ENCODE assay signal across 1 cellular context in the genomic region with DNA sequence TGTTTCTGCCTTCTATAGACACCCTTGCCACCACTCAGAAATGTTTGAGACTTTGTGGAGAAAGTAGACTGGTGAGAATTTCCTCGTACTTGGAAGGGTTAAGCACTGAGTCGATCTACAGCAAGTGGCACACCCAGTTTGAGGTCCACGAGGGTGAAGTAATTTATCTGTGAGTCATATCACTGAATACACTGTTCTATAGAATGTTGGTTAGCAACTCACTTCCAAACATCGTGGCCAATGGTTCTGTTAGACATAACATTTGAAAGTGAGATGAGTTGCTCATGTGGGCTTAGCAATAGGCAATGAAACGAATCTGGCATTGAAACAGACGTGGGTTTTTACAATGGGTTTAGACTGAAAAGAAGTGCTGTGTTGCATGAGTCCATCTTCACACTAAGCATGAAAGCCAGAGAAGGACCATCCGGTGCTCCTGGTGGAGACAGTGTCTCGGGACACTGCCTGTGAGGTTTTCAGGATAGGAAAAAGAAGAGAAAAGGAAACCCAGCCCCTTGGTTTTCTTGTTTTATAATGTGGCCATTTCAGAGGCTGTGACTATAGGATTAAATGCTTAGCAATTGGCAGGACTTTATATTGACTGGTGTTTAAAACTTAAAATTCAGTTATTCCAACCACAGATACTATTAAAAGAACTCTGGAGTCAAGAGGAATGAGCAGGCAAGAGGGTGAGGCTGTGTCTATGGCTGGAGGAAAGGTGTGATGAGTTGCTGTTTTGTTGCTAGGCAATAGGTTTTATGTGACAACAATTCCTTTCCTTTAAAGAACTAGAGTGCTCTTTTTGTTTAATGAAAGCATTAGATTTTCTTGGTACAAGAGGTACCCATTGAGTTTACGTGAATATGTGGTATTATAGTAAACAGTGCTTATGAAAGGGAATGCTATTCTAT.
TF ChIP-seq lines count a peak whose summit lies in the region.

No MANE protein-coding gene starts in this region.

TF ChIP-seq in K562, 482 proteins besides CTCF, POLR2A, EP300 and RAD21 (continued from another document and continues in another):
- TF ChIP-seq MAFK (IDR thresholded peaks at IDR 0.05; ENCODE audit: low read length) (peak; percentile 24; the same call in 1 of the 2 replicates), SETDB1 (IDR thresholded peaks at IDR 0.05; ENCODE audit: low read length) (no peak), ZNF232 (CRISPR knock-in tag; IDR thresholded peaks at IDR 0.05) (no peak), KAT2B (IDR thresholded peaks at IDR 0.05; ENCODE audit: low read depth, low read length) (no peak), CBX5 (IDR thresholded peaks at IDR 0.05; ENCODE audit: borderline replicate concordance, low read depth) (no peak), NUFIP1 (IDR thresholded peaks at IDR 0.05; ENCODE audit: partially characterized antibody) (no peak), JUND (IDR thresholded peaks at IDR 0.05; ENCODE audit: borderline replicate concordance, low read depth, low read length) (peak; percentile 98), JUND (tag; IDR thresholded peaks at IDR 0.05; ENCODE audit: borderline replicate concordance, low read depth, low read length) (peak; percentile 98), KDM5B (IDR thresholded peaks at IDR 0.05; ENCODE audit: insufficient replicate concordance, low read depth, low read length) (no peak), GATAD2A (IDR thresholded peaks at IDR 0.05) (0 out of 2 replicates have a peak, but pooled peaks have one; percentile 40), FOS (IDR thresholded peaks at IDR 0.05; ENCODE audit: extremely low read depth, insufficient read length) (peak; percentile 38), ZC3H8 (IDR thresholded peaks at IDR 0.05) (no peak), TEAD2 (tag; IDR thresholded peaks at IDR 0.05) (0 out of 2 replicates have a peak, but pooled peaks have one; percentile 45), BRCA1 (IDR thresholded peaks at IDR 0.05) (no peak), BRCA1 (CRISPR knock-in tag; IDR thresholded peaks at IDR 0.05) (no peak), ZNF644 (tag; IDR thresholded peaks at IDR 0.05; ENCODE audit: low read depth) (no peak), HDAC6 (IDR thresholded peaks at IDR 0.05; ENCODE audit: low read depth, low read length) (no peak), PTTG1 (tag; IDR thresholded peaks at IDR 0.05; ENCODE audit: low read depth) (no peak), ZNF384 (IDR thresholded peaks at IDR 0.05; ENCODE audit: low read depth, low read length) (no peak), MYC (IDR thresholded peaks at IDR 0.05; ENCODE audit: low read depth, low read length) (peak; percentile 68), MYC (CRISPR knock-in tag; IDR thresholded peaks at IDR 0.05; ENCODE audit: borderline replicate concordance, low read depth) (no peak), CXXC5 (CRISPR knock-in tag; IDR thresholded peaks at IDR 0.05) (0 out of 2 replicates have a peak, but pooled peaks have one; percentile 28), SMARCA4 (IDR thresholded peaks at IDR 0.05) (peak; percentile 93), TEAD1 (CRISPR knock-in tag; IDR thresholded peaks at IDR 0.05) (no peak), BMI1 (IDR thresholded peaks at IDR 0.05; ENCODE audit: low read length) (no peak)
- TF ChIP-seq, protein P1, sequence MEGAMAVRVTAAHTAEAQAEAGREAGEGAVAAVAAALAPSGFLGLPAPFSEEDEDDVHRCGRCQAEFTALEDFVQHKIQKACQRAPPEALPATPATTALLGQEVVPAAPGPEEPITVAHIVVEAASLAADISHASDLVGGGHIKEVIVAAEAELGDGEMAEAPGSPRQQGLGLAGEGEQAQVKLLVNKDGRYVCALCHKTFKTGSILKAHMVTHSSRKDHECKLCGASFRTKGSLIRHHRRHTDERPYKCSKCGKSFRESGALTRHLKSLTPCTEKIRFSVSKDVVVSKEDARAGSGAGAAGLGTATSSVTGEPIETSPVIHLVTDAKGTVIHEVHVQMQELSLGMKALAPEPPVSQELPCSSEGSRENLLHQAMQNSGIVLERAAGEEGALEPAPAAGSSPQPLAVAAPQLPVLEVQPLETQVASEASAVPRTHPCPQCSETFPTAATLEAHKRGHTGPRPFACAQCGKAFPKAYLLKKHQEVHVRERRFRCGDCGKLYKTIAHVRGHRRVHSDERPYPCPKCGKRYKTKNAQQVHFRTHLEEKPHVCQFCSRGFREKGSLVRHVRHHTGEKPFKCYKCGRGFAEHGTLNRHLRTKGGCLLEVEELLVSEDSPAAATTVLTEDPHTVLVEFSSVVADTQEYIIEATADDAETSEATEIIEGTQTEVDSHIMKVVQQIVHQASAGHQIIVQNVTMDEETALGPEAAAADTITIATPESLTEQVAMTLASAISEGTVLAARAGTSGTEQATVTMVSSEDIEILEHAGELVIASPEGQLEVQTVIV (CRISPR knock-in tag; IDR thresholded peaks at IDR 0.05; ENCODE audit: borderline replicate concordance): no peak
- TF ChIP-seq, protein P2, sequence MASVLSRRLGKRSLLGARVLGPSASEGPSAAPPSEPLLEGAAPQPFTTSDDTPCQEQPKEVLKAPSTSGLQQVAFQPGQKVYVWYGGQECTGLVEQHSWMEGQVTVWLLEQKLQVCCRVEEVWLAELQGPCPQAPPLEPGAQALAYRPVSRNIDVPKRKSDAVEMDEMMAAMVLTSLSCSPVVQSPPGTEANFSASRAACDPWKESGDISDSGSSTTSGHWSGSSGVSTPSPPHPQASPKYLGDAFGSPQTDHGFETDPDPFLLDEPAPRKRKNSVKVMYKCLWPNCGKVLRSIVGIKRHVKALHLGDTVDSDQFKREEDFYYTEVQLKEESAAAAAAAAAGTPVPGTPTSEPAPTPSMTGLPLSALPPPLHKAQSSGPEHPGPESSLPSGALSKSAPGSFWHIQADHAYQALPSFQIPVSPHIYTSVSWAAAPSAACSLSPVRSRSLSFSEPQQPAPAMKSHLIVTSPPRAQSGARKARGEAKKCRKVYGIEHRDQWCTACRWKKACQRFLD (CRISPR knock-in tag; IDR thresholded peaks at IDR 0.05): peak; percentile 42; the same call in 1 of the 2 replicates
- TF ChIP-seq, protein P3, sequence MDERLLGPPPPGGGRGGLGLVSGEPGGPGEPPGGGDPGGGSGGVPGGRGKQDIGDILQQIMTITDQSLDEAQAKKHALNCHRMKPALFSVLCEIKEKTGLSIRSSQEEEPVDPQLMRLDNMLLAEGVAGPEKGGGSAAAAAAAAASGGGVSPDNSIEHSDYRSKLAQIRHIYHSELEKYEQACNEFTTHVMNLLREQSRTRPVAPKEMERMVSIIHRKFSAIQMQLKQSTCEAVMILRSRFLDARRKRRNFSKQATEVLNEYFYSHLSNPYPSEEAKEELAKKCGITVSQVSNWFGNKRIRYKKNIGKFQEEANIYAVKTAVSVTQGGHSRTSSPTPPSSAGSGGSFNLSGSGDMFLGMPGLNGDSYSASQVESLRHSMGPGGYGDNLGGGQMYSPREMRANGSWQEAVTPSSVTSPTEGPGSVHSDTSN (CRISPR knock-in tag; IDR thresholded peaks at IDR 0.05; ENCODE audit: low read depth): no peak
- TF ChIP-seq, protein P3 (tag; conservative IDR thresholded peaks at IDR 0.05; ENCODE audit: low read depth): no peak
- TF ChIP-seq, protein P4, sequence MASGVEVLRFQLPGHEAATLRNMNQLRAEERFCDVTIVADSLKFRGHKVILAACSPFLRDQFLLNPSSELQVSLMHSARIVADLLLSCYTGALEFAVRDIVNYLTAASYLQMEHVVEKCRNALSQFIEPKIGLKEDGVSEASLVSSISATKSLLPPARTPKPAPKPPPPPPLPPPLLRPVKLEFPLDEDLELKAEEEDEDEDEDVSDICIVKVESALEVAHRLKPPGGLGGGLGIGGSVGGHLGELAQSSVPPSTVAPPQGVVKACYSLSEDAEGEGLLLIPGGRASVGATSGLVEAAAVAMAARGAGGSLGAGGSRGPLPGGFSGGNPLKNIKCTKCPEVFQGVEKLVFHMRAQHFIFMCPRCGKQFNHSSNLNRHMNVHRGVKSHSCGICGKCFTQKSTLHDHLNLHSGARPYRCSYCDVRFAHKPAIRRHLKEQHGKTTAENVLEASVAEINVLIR (CRISPR knock-in tag; IDR thresholded peaks at IDR 0.05): no peak
- TF ChIP-seq, protein P5, sequence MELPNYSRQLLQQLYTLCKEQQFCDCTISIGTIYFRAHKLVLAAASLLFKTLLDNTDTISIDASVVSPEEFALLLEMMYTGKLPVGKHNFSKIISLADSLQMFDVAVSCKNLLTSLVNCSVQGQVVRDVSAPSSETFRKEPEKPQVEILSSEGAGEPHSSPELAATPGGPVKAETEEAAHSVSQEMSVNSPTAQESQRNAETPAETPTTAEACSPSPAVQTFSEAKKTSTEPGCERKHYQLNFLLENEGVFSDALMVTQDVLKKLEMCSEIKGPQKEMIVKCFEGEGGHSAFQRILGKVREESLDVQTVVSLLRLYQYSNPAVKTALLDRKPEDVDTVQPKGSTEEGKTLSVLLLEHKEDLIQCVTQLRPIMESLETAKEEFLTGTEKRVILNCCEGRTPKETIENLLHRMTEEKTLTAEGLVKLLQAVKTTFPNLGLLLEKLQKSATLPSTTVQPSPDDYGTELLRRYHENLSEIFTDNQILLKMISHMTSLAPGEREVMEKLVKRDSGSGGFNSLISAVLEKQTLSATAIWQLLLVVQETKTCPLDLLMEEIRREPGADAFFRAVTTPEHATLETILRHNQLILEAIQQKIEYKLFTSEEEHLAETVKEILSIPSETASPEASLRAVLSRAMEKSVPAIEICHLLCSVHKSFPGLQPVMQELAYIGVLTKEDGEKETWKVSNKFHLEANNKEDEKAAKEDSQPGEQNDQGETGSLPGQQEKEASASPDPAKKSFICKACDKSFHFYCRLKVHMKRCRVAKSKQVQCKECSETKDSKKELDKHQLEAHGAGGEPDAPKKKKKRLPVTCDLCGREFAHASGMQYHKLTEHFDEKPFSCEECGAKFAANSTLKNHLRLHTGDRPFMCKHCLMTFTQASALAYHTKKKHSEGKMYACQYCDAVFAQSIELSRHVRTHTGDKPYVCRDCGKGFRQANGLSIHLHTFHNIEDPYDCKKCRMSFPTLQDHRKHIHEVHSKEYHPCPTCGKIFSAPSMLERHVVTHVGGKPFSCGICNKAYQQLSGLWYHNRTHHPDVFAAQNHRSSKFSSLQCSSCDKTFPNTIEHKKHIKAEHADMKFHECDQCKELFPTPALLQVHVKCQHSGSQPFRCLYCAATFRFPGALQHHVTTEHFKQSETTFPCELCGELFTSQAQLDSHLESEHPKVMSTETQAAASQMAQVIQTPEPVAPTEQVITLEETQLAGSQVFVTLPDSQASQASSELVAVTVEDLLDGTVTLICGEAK (IDR thresholded peaks at IDR 0.05): no peak
- TF ChIP-seq, protein P5 (CRISPR knock-in tag; IDR thresholded peaks at IDR 0.05): no peak
- TF ChIP-seq, protein P6, sequence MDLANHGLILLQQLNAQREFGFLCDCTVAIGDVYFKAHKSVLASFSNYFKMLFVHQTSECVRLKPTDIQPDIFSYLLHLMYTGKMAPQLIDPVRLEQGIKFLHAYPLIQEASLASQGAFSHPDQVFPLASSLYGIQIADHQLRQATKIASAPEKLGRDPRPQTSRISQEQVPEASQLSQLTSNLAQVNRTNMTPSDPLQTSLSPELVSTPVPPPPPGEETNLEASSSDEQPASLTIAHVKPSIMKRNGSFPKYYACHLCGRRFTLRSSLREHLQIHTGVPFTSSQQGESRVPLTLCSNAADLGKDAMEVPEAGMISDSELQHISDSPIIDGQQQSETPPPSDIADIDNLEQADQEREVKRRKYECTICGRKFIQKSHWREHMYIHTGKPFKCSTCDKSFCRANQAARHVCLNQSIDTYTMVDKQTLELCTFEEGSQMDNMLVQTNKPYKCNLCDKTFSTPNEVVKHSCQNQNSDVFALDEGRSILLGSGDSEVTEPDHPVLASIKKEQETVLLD (IDR thresholded peaks at IDR 0.05): peak; percentile 62; the same call in 1 of the 2 replicates
- TF ChIP-seq, protein P7, sequence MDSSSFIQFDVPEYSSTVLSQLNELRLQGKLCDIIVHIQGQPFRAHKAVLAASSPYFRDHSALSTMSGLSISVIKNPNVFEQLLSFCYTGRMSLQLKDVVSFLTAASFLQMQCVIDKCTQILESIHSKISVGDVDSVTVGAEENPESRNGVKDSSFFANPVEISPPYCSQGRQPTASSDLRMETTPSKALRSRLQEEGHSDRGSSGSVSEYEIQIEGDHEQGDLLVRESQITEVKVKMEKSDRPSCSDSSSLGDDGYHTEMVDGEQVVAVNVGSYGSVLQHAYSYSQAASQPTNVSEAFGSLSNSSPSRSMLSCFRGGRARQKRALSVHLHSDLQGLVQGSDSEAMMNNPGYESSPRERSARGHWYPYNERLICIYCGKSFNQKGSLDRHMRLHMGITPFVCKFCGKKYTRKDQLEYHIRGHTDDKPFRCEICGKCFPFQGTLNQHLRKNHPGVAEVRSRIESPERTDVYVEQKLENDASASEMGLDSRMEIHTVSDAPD (CRISPR knock-in tag; IDR thresholded peaks at IDR 0.05): no peak
